ENCODE assay signal across 8 cellular contexts in genomic region chr5:126499742-126500396, GRCh38.
DNase-seq lines count a peak whose midpoint lies in the region; ATAC-seq and TF ChIP-seq lines count a peak whose summit lies in the region.

No MANE protein-coding gene starts in this region.

- H3K9me3 Mint-ChIP-seq in CD4-positive, CD25-positive, alpha-beta regulatory T cell, result peaks cover 0 to 1% (median 0%) of the 10 kb centered on the region in 7 donors

- no peaks in the 10 kb centered on the region for H3K27me3 ChIP-seq in CD4-positive, CD25-positive, alpha-beta regulatory T cell (ENCODE audit: control insufficient read depth, insufficient read depth, low read length)
- H3K27me3 ChIP-seq in SU-DHL-6 (ENCODE audit: low read length), result no peaks in the 10 kb centered on the region
- no peaks in the 10 kb centered on the region for H3K27me3 ChIP-seq in upper lobe of left lung

- ATAC-seq in CD4-positive, CD25-positive, alpha-beta regulatory T cell (ENCODE audit: low read depth in 2 of 2), result peak; percentile 74 to 87
- ATAC-seq in GM18909 (IDR thresholded peaks at IDR 0.05; ENCODE audit: poor library complexity, unreplicated experiment) (peak; percentile 76), HG03342 (IDR thresholded peaks at IDR 0.05; ENCODE audit: unreplicated experiment) (peak; percentile 81), upper lobe of left lung (ENCODE audit: low FRiP score in 2 of 2) (no peak)

- H3K27me3 Mint-ChIP-seq in CD4-positive, CD25-positive, alpha-beta regulatory T cell, result no peaks in the 10 kb centered on the region

- H3K4me1 Mint-ChIP-seq in CD4-positive, CD25-positive, alpha-beta regulatory T cell, result peaks cover 0 to 24% (median 4%) of the 10 kb centered on the region in 4 donors

- H3K9ac ChIP-seq in SU-DHL-6 (ENCODE audit: low read length), result no peak overlapping the region

- no peaks in the 10 kb centered on the region for H3F3A ChIP-seq in SU-DHL-6 (ENCODE audit: insufficient read depth)

- peaks cover 3% of the 10 kb centered on the region for H3K36me3 Mint-ChIP-seq in CD4-positive, CD25-positive, alpha-beta regulatory T cell

- H3K4me1 ChIP-seq in CD4-positive, CD25-positive, alpha-beta regulatory T cell (ENCODE audit: control insufficient read depth, insufficient read depth, low read length, poor library complexity, severe bottlenecking), result no peaks in the 10 kb centered on the region
- H3K4me1 ChIP-seq in upper lobe of left lung, result peaks cover 7 to 28% (median 15%) of the 10 kb centered on the region in 4 donors

- no peaks in the 10 kb centered on the region for H3K9me3 ChIP-seq in CD4-positive, CD25-positive, alpha-beta regulatory T cell (ENCODE audit: control insufficient read depth in 2 of 2, low read length in 2 of 2)
- no peaks in the 10 kb centered on the region for H3K9me3 ChIP-seq in SU-DHL-6 (ENCODE audit: insufficient read depth, low read length)
- no peaks in the 10 kb centered on the region for H3K9me3 ChIP-seq in upper lobe of left lung

- H3K27ac Mint-ChIP-seq in CD4-positive, CD25-positive, alpha-beta regulatory T cell, result peak overlapping the region in 2 of 3 donors; percentile 66 to 72

- DNase-seq in CD4-positive, CD25-positive, alpha-beta regulatory T cell, result peak in 2 of 3 donors; percentile 69 to 85
- DNase-seq in germinal center (ENCODE audit: low spot score) (peak; percentile 30), upper lobe of left lung (no peak), GDM1 (lab: John Stamatoyannopoulos, UW) (no peak), epidermal melanocyte (ENCODE audit: insufficient read length, low spot score) (no peak)

- peak overlapping the region in 1 of 4 donors; percentile 2 for H3K4me3 Mint-ChIP-seq in CD4-positive, CD25-positive, alpha-beta regulatory T cell

- no peaks in the 10 kb centered on the region for H4K20me1 ChIP-seq in SU-DHL-6 (ENCODE audit: low read depth, low read length)

- H3K36me3 ChIP-seq in CD4-positive, CD25-positive, alpha-beta regulatory T cell (ENCODE audit: control insufficient read depth, insufficient read depth, low read length), result no peaks in the 10 kb centered on the region
- no peaks in the 10 kb centered on the region for H3K36me3 ChIP-seq in SU-DHL-6 (ENCODE audit: low read length)
- peaks cover 0 to 5% (median 0%) of the 10 kb centered on the region in 4 donors for H3K36me3 ChIP-seq in upper lobe of left lung

- no peak for TF ChIP-seq EP300 in upper lobe of left lung (IDR thresholded peaks at IDR 0.05)

- no peak overlapping the region for H3K4me3 ChIP-seq in CD4-positive, CD25-positive, alpha-beta regulatory T cell (ENCODE audit: low read depth, low read length)
- H3K4me3 ChIP-seq in SU-DHL-6 (ENCODE audit: insufficient read depth, low read length, poor library complexity, severe bottlenecking) (no peak overlapping the region), upper lobe of left lung (no peak overlapping the region)

- WGBS in upper lobe of left lung, 2 donors, result 86 to 90% methylated on average over 4 of the region's 4 CpGs

- no peak overlapping the region for H3K4me2 ChIP-seq in SU-DHL-6 (ENCODE audit: low read depth, low read length, poor library complexity, severe bottlenecking)

- H3K79me2 ChIP-seq in SU-DHL-6 (ENCODE audit: insufficient read depth, low read length), result no peaks in the 10 kb centered on the region

- peak overlapping the region; percentile 24 for H2AFZ ChIP-seq in SU-DHL-6 (ENCODE audit: low read depth, low read length, severe bottlenecking)

- H3K9me2 ChIP-seq in SU-DHL-6 (replicated peaks; ENCODE audit: insufficient read depth, low read length), result no peaks in the 10 kb centered on the region

- no peak overlapping the region for H3K27ac ChIP-seq in CD4-positive, CD25-positive, alpha-beta regulatory T cell (ENCODE audit: insufficient read depth, low read length, poor library complexity, severe bottlenecking)
- H3K27ac ChIP-seq in SU-DHL-6 (ENCODE audit: low read depth, low read length), result no peak overlapping the region
- peak overlapping the region in 1 of 4 donors; percentile 37 for H3K27ac ChIP-seq in upper lobe of left lung

- no peak for TF ChIP-seq POLR2A in upper lobe of left lung (IDR thresholded peaks at IDR 0.05)

- peak; percentile 61 for TF ChIP-seq CTCF in SU-DHL-6 (IDR thresholded peaks at IDR 0.05; ENCODE audit: insufficient read depth, low read length, poor library complexity, severe bottlenecking)
- peak in 5 of 6 experiments; percentile 18 to 42 (median 39) for TF ChIP-seq CTCF in upper lobe of left lung (IDR thresholded peaks at IDR 0.05)

Comparison
In these comparisons a context has a peak if more than half of its experiments do, and no peak if none do; other contexts are left out.
1. ATAC-seq: peak in CD4-positive, CD25-positive, alpha-beta regulatory T cell (2 of 2), GM18909 (single experiment) and HG03342 (single experiment); none in upper lobe of left lung (0 of 2).
2. DNase-seq: peak in CD4-positive, CD25-positive, alpha-beta regulatory T cell (2 of 3) and germinal center (single experiment); none in upper lobe of left lung (0 of 2), GDM1 (single experiment) and epidermal melanocyte (single experiment).